8 cellular contexts compared by ENCODE assay signal in genomic region chr20:324177-325042, GRCh38. TPM values are rescaled to one million over a fixed set of nuclear protein-coding genes. Genes with fewer than 3 reads are reported as not detected.
DNase-seq lines count a peak whose midpoint lies in the region; ATAC-seq and TF ChIP-seq lines count a peak whose summit lies in the region.

No MANE protein-coding gene starts in this region.

- H3K27ac Mint-ChIP-seq in central memory CD8-positive, alpha-beta T cell (ENCODE audit: low read depth): peak overlapping the region; percentile 44

- TF ChIP-seq POLR2A in GM18951 (IDR thresholded peaks at IDR 0.05; ENCODE audit: extremely low read depth, insufficient read depth, insufficient read length): peak; percentile 68

- H3K4me3 ChIP-seq in kidney epithelial cell (ENCODE audit: low read depth, low read length): peak overlapping the region; percentile 67

- no peaks in the 10 kb centered on the region for H3K27me3 Mint-ChIP-seq in central memory CD8-positive, alpha-beta T cell

- peak; percentile 94 for DNase-seq in AG20443 (ENCODE audit: low spot score)
- peak; percentile 91 for DNase-seq in NCI-H2227 treated with DMSO at 0.1 percent for 48 hours (lab: John Stamatoyannopoulos, UW)
- DNase-seq in activated CD4-positive, CD25-positive, alpha-beta regulatory T cell treated with anti-CD3 and anti-CD28 coated beads, Interleukin-2, amount 50 U/mL, for 16 hours (ENCODE audit: low read depth, low spot score): peak; percentile 70
- DNase-seq in central memory CD8-positive, alpha-beta T cell (ENCODE audit: low spot score in 2 of 2): peak; percentile 78 to 87
- DNase-seq in kidney epithelial cell (ENCODE audit: low read depth): no peak
- DNase-seq in stimulated activated CD4-positive, alpha-beta T cell treated with anti-CD3 and anti-CD28 coated beads, Interleukin-15, amount 100 ng/mL, for 24 hours: peak; percentile 96

- peaks cover 3% of the 10 kb centered on the region for H3K36me3 Mint-ChIP-seq in central memory CD8-positive, alpha-beta T cell (ENCODE audit: insufficient read depth)

- ATAC-seq in HG03159 (IDR thresholded peaks at IDR 0.05; ENCODE audit: unreplicated experiment): peak; percentile 45
- ATAC-seq in central memory CD8-positive, alpha-beta T cell (replicated peaks; ENCODE audit: extremely low read depth, poor library complexity, severe bottlenecking): peak; percentile 60

- peak; percentile 48 for TF ChIP-seq CTCF in kidney epithelial cell (IDR thresholded peaks at IDR 0.05; ENCODE audit: insufficient read depth, low read length, poor library complexity, severe bottlenecking)

- H3K27me3 ChIP-seq in kidney epithelial cell (ENCODE audit: control insufficient read depth, insufficient read depth, low read length): no peaks in the 10 kb centered on the region

- H3K4me1 Mint-ChIP-seq in central memory CD8-positive, alpha-beta T cell: peaks cover 10% of the 10 kb centered on the region

- in situ Hi-C loops in GM18951 (cut with MboI; ENCODE audit: low sequenced_read_pairs, unreplicated experiment): no loop called here

- no peaks in the 10 kb centered on the region for H3K9me3 Mint-ChIP-seq in central memory CD8-positive, alpha-beta T cell

- peak overlapping the region; percentile 89 for H3K4me3 Mint-ChIP-seq in central memory CD8-positive, alpha-beta T cell

- H3K36me3 ChIP-seq in kidney epithelial cell (ENCODE audit: control insufficient read depth, insufficient read depth, low read length): no peaks in the 10 kb centered on the region

RNA-seq across cellular contexts. Expression of gene SOX12, which starts 0.9 kb away (rescaled TPM):
- total RNA-seq in kidney epithelial cell: 10.2 and 13.1 TPM in 2 replicates

RNA-seq across cellular contexts. Expression of gene NRSN2, which starts 22.5 kb away (rescaled TPM):
- 36.9 and 37.5 TPM in 2 replicates for total RNA-seq in kidney epithelial cell

RNA-seq across cellular contexts. Expression of gene ZCCHC3, which starts 27.0 kb away (rescaled TPM):
- total RNA-seq in kidney epithelial cell: 16.1 and 23.3 TPM in 2 replicates

RNA-seq across cellular contexts. Expression of gene C20orf96, which starts 33.9 kb away (rescaled TPM):
- total RNA-seq in kidney epithelial cell: 8.0 and 8.1 TPM in 2 replicates

RNA-seq across cellular contexts. Expression of gene TRIB3, which starts 56.1 kb away (rescaled TPM):
- 409 and 519 TPM in 2 replicates for total RNA-seq in kidney epithelial cell
